ENCODE assay signal across 1 cellular context in genomic region chr6:4134841-4135664, GRCh38.
A peak's percentile ranks its signal among the peaks of the same experiment; 100 is the strongest.
TF ChIP-seq lines count a peak whose summit lies in the region.

Gene ECI2 (minus strand): TSS chr6:4135575. CDS start chr6:4135560, 15 bp downstream.

TF ChIP-seq in HEK293, 187 proteins besides CTCF, POLR2A, EP300 and RAD21 (continued from another document and continues in another):
- no peak for TF ChIP-seq ZNF488 (tag by site-specific recombination; IDR thresholded peaks at IDR 0.05)
- peak; percentile 39; the same call in 1 of the 2 replicates for TF ChIP-seq ZFP69B (tag by site-specific recombination; IDR thresholded peaks at IDR 0.05)
- no peak for TF ChIP-seq ZNF707 (tag by site-specific recombination; IDR thresholded peaks at IDR 0.05)
- TF ChIP-seq ZNF423 (tag by site-specific recombination; IDR thresholded peaks at IDR 0.05) = peak; percentile 38; the same call in 1 of the 2 replicates
- TF ChIP-seq ZNF133 (tag by site-specific recombination; IDR thresholded peaks at IDR 0.05) = no peak
- TF ChIP-seq PATZ1 (tag by site-specific recombination; IDR thresholded peaks at IDR 0.05) = peak; percentile 63
- TF ChIP-seq MZF1 (tag by site-specific recombination; IDR thresholded peaks at IDR 0.05; ENCODE audit: borderline replicate concordance) = no peak
- no peak for TF ChIP-seq ZFP3 (tag by site-specific recombination; IDR thresholded peaks at IDR 0.05; ENCODE audit: low read depth)
- 0 out of 2 replicates have a peak, but pooled peaks have one; percentile 50 for TF ChIP-seq GLI4 (tag by site-specific recombination; IDR thresholded peaks at IDR 0.05)
- TF ChIP-seq ZNF391 (tag by site-specific recombination; IDR thresholded peaks at IDR 0.05; ENCODE audit: borderline replicate concordance, low read depth) = peak; percentile 36; the same call in 1 of the 2 replicates
- no peak for TF ChIP-seq ZNF324 (tag by site-specific recombination; IDR thresholded peaks at IDR 0.05)
- TF ChIP-seq ZNF600 (tag by site-specific recombination; IDR thresholded peaks at IDR 0.05) = peak; percentile 90
- TF ChIP-seq ZNF747 (tag by site-specific recombination; IDR thresholded peaks at IDR 0.05) = no peak
- peak; percentile 71 for TF ChIP-seq KLF8 (tag by site-specific recombination; IDR thresholded peaks at IDR 0.05)
- peak; percentile 74; the same call in 1 of the 2 replicates for TF ChIP-seq ZFP37 (tag by site-specific recombination; IDR thresholded peaks at IDR 0.05)
- TF ChIP-seq YY1 (tag by site-specific recombination; IDR thresholded peaks at IDR 0.05) = peak; percentile 72
- TF ChIP-seq ZNF837 (tag by site-specific recombination; IDR thresholded peaks at IDR 0.05) = no peak
- TF ChIP-seq ZNF202 (tag by site-specific recombination; IDR thresholded peaks at IDR 0.05; ENCODE audit: borderline replicate concordance) = no peak
- peak; percentile 40; the same call in 1 of the 2 replicates for TF ChIP-seq TRIM28 (IDR thresholded peaks at IDR 0.05; ENCODE audit: borderline replicate concordance, low read length)
- TF ChIP-seq ZNF645 (tag by site-specific recombination; IDR thresholded peaks at IDR 0.05) = no peak
- no peak for TF ChIP-seq SALL2 (tag by site-specific recombination; IDR thresholded peaks at IDR 0.05; ENCODE audit: borderline replicate concordance)
- TF ChIP-seq PRDM10 (tag by site-specific recombination; IDR thresholded peaks at IDR 0.05) = 0 out of 2 replicates have a peak, but pooled peaks have one; percentile 17
- TF ChIP-seq EGR2 (tag by site-specific recombination; IDR thresholded peaks at IDR 0.05; ENCODE audit: low read depth) = no peak
- TF ChIP-seq SCRT1 (tag by site-specific recombination; IDR thresholded peaks at IDR 0.05; ENCODE audit: borderline replicate concordance) = no peak
- TF ChIP-seq ZBTB1 (tag by site-specific recombination; IDR thresholded peaks at IDR 0.05) = 0 out of 2 replicates have a peak, but pooled peaks have one; percentile 21
- no peak; the same call in 1 of the 2 replicates for TF ChIP-seq ZNF610 (tag by site-specific recombination; IDR thresholded peaks at IDR 0.05; ENCODE audit: borderline replicate concordance)
- TF ChIP-seq ZNF777 (tag by site-specific recombination; IDR thresholded peaks at IDR 0.05; ENCODE audit: borderline replicate concordance) = peak; percentile 69; the same call in 1 of the 2 replicates
- TF ChIP-seq ZBTB44 (tag by site-specific recombination; IDR thresholded peaks at IDR 0.05) = no peak
- peak; percentile 64; the same call in 1 of the 2 replicates for TF ChIP-seq ZNF449 (tag by site-specific recombination; IDR thresholded peaks at IDR 0.05)
- no peak for TF ChIP-seq SETDB1 (IDR thresholded peaks at IDR 0.05; ENCODE audit: insufficient read length, low read length)
- TF ChIP-seq SP2 (tag by site-specific recombination; IDR thresholded peaks at IDR 0.05) = peak; percentile 56
- TF ChIP-seq BCL6B (tag by site-specific recombination; IDR thresholded peaks at IDR 0.05) = no peak
- TF ChIP-seq INSM2 (tag by site-specific recombination; IDR thresholded peaks at IDR 0.05) = 0 out of 2 replicates have a peak, but pooled peaks have one; percentile 21
- no peak for TF ChIP-seq ZNF704 (tag by site-specific recombination; IDR thresholded peaks at IDR 0.05)
- TF ChIP-seq TCF7L2 (IDR thresholded peaks at IDR 0.05; ENCODE audit: borderline replicate concordance, low read depth, low read length) = no peak
- TF ChIP-seq ZNF155 (tag by site-specific recombination; IDR thresholded peaks at IDR 0.05) = no peak
- TF ChIP-seq HOXC10 (CRISPR knock-in tag; IDR thresholded peaks at IDR 0.05) = no peak
- TF ChIP-seq BCL11A (tag by site-specific recombination; IDR thresholded peaks at IDR 0.05; ENCODE audit: low read depth) = no peak
- TF ChIP-seq ZNF830 (tag by site-specific recombination; IDR thresholded peaks at IDR 0.05; ENCODE audit: low read depth) = no peak
- no peak for TF ChIP-seq ZNF426 (tag by site-specific recombination; IDR thresholded peaks at IDR 0.05)
- peak; percentile 70 for TF ChIP-seq ZIC2 (tag by site-specific recombination; IDR thresholded peaks at IDR 0.05)
- peak; percentile 62 for TF ChIP-seq ZNF335 (tag by site-specific recombination; conservative IDR thresholded peaks at IDR 0.05)
- no peak for TF ChIP-seq ZNF404 (tag by site-specific recombination; IDR thresholded peaks at IDR 0.05)
- no peak for TF ChIP-seq ZNF664 (tag by site-specific recombination; IDR thresholded peaks at IDR 0.05)
- no peak for TF ChIP-seq ZNF184 (tag by site-specific recombination; IDR thresholded peaks at IDR 0.05)
- peak; percentile 84 for TF ChIP-seq ZBTB26 (tag by site-specific recombination; optimal IDR thresholded peaks at IDR 0.05)
- TF ChIP-seq ZSCAN16 (tag by site-specific recombination; IDR thresholded peaks at IDR 0.05) = 0 out of 2 replicates have a peak, but pooled peaks have one; percentile 20
- TF ChIP-seq GLIS2 (tag by site-specific recombination; IDR thresholded peaks at IDR 0.05) = peak; percentile 91
- TF ChIP-seq ZNF792 (tag by site-specific recombination; IDR thresholded peaks at IDR 0.05) = no peak
- 0 out of 2 replicates have a peak, but pooled peaks have one; percentile 49 for TF ChIP-seq ZNF561 (tag by site-specific recombination; IDR thresholded peaks at IDR 0.05; ENCODE audit: borderline replicate concordance)
- TF ChIP-seq ZEB2 (tag by site-specific recombination; IDR thresholded peaks at IDR 0.05) = peak; percentile 30; the same call in 1 of the 2 replicates
- peak; percentile 59 for TF ChIP-seq SP3 (tag by site-specific recombination; IDR thresholded peaks at IDR 0.05)
